Comparison of ENCODE assay signal across 28 cellular contexts in genomic region chr19:40396886-40397567, GRCh38. TPM values are rescaled to one million over a fixed set of nuclear protein-coding genes. Genes with fewer than 3 reads are reported as not detected.
"Had no signal": no experiment of that assay in that cellular context is flagged by ENCODE, and none has a peak within 500 bp of the region (broad histone marks: within the 10 kb centered on the region; RNA-seq: fewer than 3 reads in every experiment).

No MANE protein-coding gene starts in this region.

- H3K27ac Mint-ChIP-seq: effector memory CD8-positive, alpha-beta T cell; endodermal cell; mesothelial cell of epicardium had no signal

- H3K36me3 ChIP-seq: colonic mucosa, gastrocnemius medialis had no signal

- H3K4me3 ChIP-seq: colonic mucosa, esophagus squamous epithelium, gastrocnemius medialis, heart right ventricle, left lung, lower lobe of right lung, mucosa of descending colon had no signal

- H3K27me3 ChIP-seq: colonic mucosa, esophagus squamous epithelium, gastrocnemius medialis, heart right ventricle, left lung had no signal

- H3K9me3 ChIP-seq: colonic mucosa, esophagus squamous epithelium, gastrocnemius medialis, heart right ventricle, left lung, lower lobe of right lung, mucosa of descending colon had no signal

- H3K36me3 Mint-ChIP-seq: mesothelial cell of epicardium, naive B cell had no signal

- H3K4me3 Mint-ChIP-seq: dendritic cell treated with granulocyte-macrophage colony-stimulating factor and Interleukin-4, amounts not matched to agents 40 ng/mL and 50 ng/mL, for 4 days; effector memory CD8-positive, alpha-beta T cell; endodermal cell; mesothelial cell of epicardium; naive B cell had no signal

- ATAC-seq: effector memory CD8-positive, alpha-beta T cell; esophagus mucosa; gastrocnemius medialis; heart right ventricle; left cardiac atrium; left lung; left ventricle myocardium superior; lower lobe of right lung; mucosa of descending colon had no signal

- H3K9me3 Mint-ChIP-seq: dendritic cell treated with granulocyte-macrophage colony-stimulating factor and Interleukin-4, amounts not matched to agents 40 ng/mL and 50 ng/mL, for 4 days; effector memory CD8-positive, alpha-beta T cell; endodermal cell; mesothelial cell of epicardium had no signal

- H3K27ac ChIP-seq: colonic mucosa, epithelial cell of prostate, esophagus squamous epithelium, gastrocnemius medialis, heart right ventricle, left lung, lower lobe of right lung had no signal

- DNase-seq: colonic mucosa; cortex of kidney; effector CD8-positive, alpha-beta T cell; effector memory CD8-positive, alpha-beta T cell; endodermal cell; erythroblast; esophagus squamous epithelium; foreskin fibroblast; foreskin melanocyte; gastrocnemius medialis; glutamatergic neuron; head of caudate nucleus; heart right ventricle; hippocampal formation; left cardiac atrium; left ventricle myocardium superior; lower lobe of right lung; mesenchymal stem cell; mucosa of descending colon; naive B cell had no signal

- H3K4me1 ChIP-seq: colonic mucosa, gastrocnemius medialis had no signal

- H3K4me1 Mint-ChIP-seq: endodermal cell had no signal

RNA-seq across cellular contexts. Expression of gene HIPK4, which starts 7.0 kb away (rescaled TPM):
- total RNA-seq: colonic mucosa, esophagus mucosa, glomerular endothelial cell, kidney epithelial cell, left ventricle myocardium superior, lung microvascular endothelial cell had no signal
